Comparison of ENCODE assay signal across 1 cellular context in genomic region chr3:48898383-48899234, GRCh38.
TF ChIP-seq lines count a peak whose summit lies in the region.

Gene SLC25A20, minus strand, starts transcription at chr3:48898882. Its CDS starts 88 bp downstream, at chr3:48898794.

TF ChIP-seq in HepG2, 621 proteins besides CTCF, POLR2A, EP300 and RAD21 (continued from another document and continues in another):
- 0 out of 2 replicates have a peak, but pooled peaks have one; percentile 83 for TF ChIP-seq FOXO4 (CRISPR knock-in tag; conservative IDR thresholded peaks at IDR 0.05)
- TF ChIP-seq DNMT1 (CRISPR knock-in tag; IDR thresholded peaks at IDR 0.05): 0 out of 2 replicates have a peak, but pooled peaks have one; percentile 73
- no peak for TF ChIP-seq ZMAT5 (CRISPR knock-in tag; IDR thresholded peaks at IDR 0.05; ENCODE audit: borderline replicate concordance, low read depth)
- TF ChIP-seq ZNF790 (CRISPR knock-in tag; IDR thresholded peaks at IDR 0.05; ENCODE audit: borderline replicate concordance): no peak
- TF ChIP-seq ZNF609 (CRISPR knock-in tag; IDR thresholded peaks at IDR 0.05; ENCODE audit: borderline replicate concordance): peak; percentile 45; the same call in 1 of the 2 replicates
- TF ChIP-seq ZNF772 (CRISPR knock-in tag; IDR thresholded peaks at IDR 0.05): peak; percentile 72; the same call in 1 of the 2 replicates
- peak; percentile 94 for TF ChIP-seq ETV5 (CRISPR knock-in tag; IDR thresholded peaks at IDR 0.05; ENCODE audit: borderline replicate concordance)
- TF ChIP-seq HMGXB4 (CRISPR knock-in tag; IDR thresholded peaks at IDR 0.05; ENCODE audit: borderline replicate concordance in 1 of 2, low read depth in 1 of 2): peak in 1 of 2 experiments; percentile 60; a peak in 2 of 4 replicates
- TF ChIP-seq MYNN (CRISPR knock-in tag; IDR thresholded peaks at IDR 0.05; ENCODE audit: low read depth): no peak
- peak; percentile 86 for TF ChIP-seq NRL (CRISPR knock-in tag; IDR thresholded peaks at IDR 0.05; ENCODE audit: borderline replicate concordance)
- no peak for TF ChIP-seq NR2F6 (IDR thresholded peaks at IDR 0.05)
- peak; percentile 50; the same call in 1 of the 2 replicates for TF ChIP-seq NR2F6 (CRISPR knock-in tag; IDR thresholded peaks at IDR 0.05)
- no peak for TF ChIP-seq ZNF329 (CRISPR knock-in tag; IDR thresholded peaks at IDR 0.05; ENCODE audit: low read depth)
- no peak for TF ChIP-seq REL (CRISPR knock-in tag; conservative IDR thresholded peaks at IDR 0.05)
- TF ChIP-seq ZNF761 (CRISPR knock-in tag; conservative IDR thresholded peaks at IDR 0.05): no peak; the same call in 1 of the 2 replicates
- peak; percentile 14; the same call in 1 of the 2 replicates for TF ChIP-seq ZFP91 (CRISPR knock-in tag; IDR thresholded peaks at IDR 0.05; ENCODE audit: borderline replicate concordance)
- no peak for TF ChIP-seq E2F1 (CRISPR knock-in tag; IDR thresholded peaks at IDR 0.05)
- TF ChIP-seq RAD51 (IDR thresholded peaks at IDR 0.05; ENCODE audit: borderline replicate concordance): no peak
- TF ChIP-seq HNRNPK (IDR thresholded peaks at IDR 0.05; ENCODE audit: low read depth, low read length, poor library complexity, severe bottlenecking): peak; percentile 24
- TF ChIP-seq TRAFD1 (CRISPR knock-in tag; IDR thresholded peaks at IDR 0.05; ENCODE audit: borderline replicate concordance): 0 out of 2 replicates have a peak, but pooled peaks have one; percentile 80
- TF ChIP-seq TBX2 (CRISPR knock-in tag; IDR thresholded peaks at IDR 0.05; ENCODE audit: borderline replicate concordance): no peak; the same call in 1 of the 2 replicates
- no peak for TF ChIP-seq CAMTA2 (CRISPR knock-in tag; IDR thresholded peaks at IDR 0.05; ENCODE audit: borderline replicate concordance)
- 0 out of 2 replicates have a peak, but pooled peaks have one; percentile 75 for TF ChIP-seq ZNF850 (CRISPR knock-in tag; conservative IDR thresholded peaks at IDR 0.05)
- TF ChIP-seq SPEN (CRISPR knock-in tag; IDR thresholded peaks at IDR 0.05; ENCODE audit: low read depth): peak; percentile 77
- peak; percentile 42; the same call in 1 of the 2 replicates for TF ChIP-seq MNT (IDR thresholded peaks at IDR 0.05)
- peak; percentile 100 for TF ChIP-seq ZMYM3 (CRISPR knock-in tag; IDR thresholded peaks at IDR 0.05)
- peak; percentile 58; the same call in 1 of the 2 replicates for TF ChIP-seq ZNF362 (CRISPR knock-in tag; IDR thresholded peaks at IDR 0.05; ENCODE audit: borderline replicate concordance)
- 0 out of 2 replicates have a peak, but pooled peaks have one; percentile 11 for TF ChIP-seq MIXL1 (CRISPR knock-in tag; IDR thresholded peaks at IDR 0.05)
- TF ChIP-seq ZNF33B (CRISPR knock-in tag; IDR thresholded peaks at IDR 0.05): 0 out of 2 replicates have a peak, but pooled peaks have one; percentile 6
- peak; percentile 62; the same call in 1 of the 2 replicates for TF ChIP-seq REPIN1 (CRISPR knock-in tag; IDR thresholded peaks at IDR 0.05; ENCODE audit: borderline replicate concordance, low read depth)
- no peak for TF ChIP-seq NKX3-1 (CRISPR knock-in tag; IDR thresholded peaks at IDR 0.05)
- no peak for TF ChIP-seq ZNF75D (CRISPR knock-in tag; IDR thresholded peaks at IDR 0.05; ENCODE audit: borderline replicate concordance)
- TF ChIP-seq REST (IDR thresholded peaks at IDR 0.05; ENCODE audit: borderline replicate concordance in 1 of 2, low read depth in 1 of 2, low read length in 2 of 2): no peak
- peak; percentile 97 for TF ChIP-seq HDAC1 (CRISPR knock-in tag; IDR thresholded peaks at IDR 0.05)
- TF ChIP-seq PAF1 (CRISPR knock-in tag; IDR thresholded peaks at IDR 0.05): no peak
